ENCODE assay signal across 23 cellular contexts in genomic region chr7:56077681-56078080, GRCh38.
DNase-seq lines count a peak whose midpoint lies in the region; TF ChIP-seq lines count a peak whose summit lies in the region.
"Had no signal": no experiment of that assay in that cellular context is flagged by ENCODE, and none has a peak within 500 bp of the region (broad histone marks: within the 10 kb centered on the region; RNA-seq: fewer than 3 reads in every experiment).

No MANE protein-coding gene starts in this region.

- H3K4me1 ChIP-seq in muscle layer of colon (ENCODE audit: insufficient read depth, low read length) (peaks cover 28% of the 10 kb centered on the region), stomach smooth muscle (ENCODE audit: control insufficient read depth, insufficient read depth, low read length) (peaks cover 30% of the 10 kb centered on the region)

- H3K27ac ChIP-seq in VCaP (peak overlapping the region; percentile 96), muscle layer of colon (ENCODE audit: low read depth, low read length) (peak overlapping the region; percentile 20), stomach smooth muscle (ENCODE audit: low read length) (peak overlapping the region; percentile 94)
- H3K27ac ChIP-seq: HL-60 had no signal

- H3K4me1 Mint-ChIP-seq in activated T-cell treated with anti-CD3 and anti-CD28 coated beads, Interleukin-2, amount 50 U/mL, for 24 hours (ENCODE audit: low read depth) = peaks cover 4% of the 10 kb centered on the region

- H3K36me3 ChIP-seq in muscle layer of colon (ENCODE audit: insufficient read depth, low read length) = peaks cover 16% of the 10 kb centered on the region
- H3K36me3 ChIP-seq in stomach smooth muscle (ENCODE audit: control insufficient read depth in 2 of 2, insufficient read depth in 2 of 2, low read length in 2 of 2) = peaks cover 8 to 18% of the 10 kb centered on the region in 2 donors

- H3K9me3 ChIP-seq in muscle layer of colon (ENCODE audit: low read length) (no peaks in the 10 kb centered on the region), stomach smooth muscle (ENCODE audit: control insufficient read depth in 2 of 2, low read length in 2 of 2) (no peaks in the 10 kb centered on the region)

- H3K27me3 ChIP-seq in muscle layer of colon (ENCODE audit: control insufficient read depth in 1 of 2, insufficient read depth in 2 of 2, low read length in 2 of 2) = no peaks in the 10 kb centered on the region
- no peaks in the 10 kb centered on the region for H3K27me3 ChIP-seq in stomach smooth muscle (ENCODE audit: control insufficient read depth in 1 of 2, insufficient read depth in 2 of 2, low read length in 2 of 2)

- no peaks in the 10 kb centered on the region for H3K9me3 Mint-ChIP-seq in activated T-cell treated with anti-CD3 and anti-CD28 coated beads, Interleukin-2, amount 50 U/mL, for 24 hours
- H3K9me3 Mint-ChIP-seq: H9 had no signal

- DNase-seq in activated T-cell treated with anti-CD3 and anti-CD28 coated beads, Interleukin-2, amount 50 U/mL, for 24 hours = peak; percentile 12
- DNase-seq in activated T-cell treated with anti-CD3 and anti-CD28 coated beads, Interleukin-2, amount 50 U/mL, for 48 hours = no peak
- DNase-seq in Ammon's horn (ENCODE audit: low spot score) (no peak), medulla oblongata (ENCODE audit: extremely low spot score) (no peak), HUDEP-2 (lab: John Stamatoyannopoulos, UW; ENCODE audit: unreplicated experiment in 76 of 76) (no peak)
- DNase-seq: AML-193, COR-L47, DMS 273 treated with DMSO at 0.1 percent for 48 hours, DND-41, H9, IMR-90, Karpas-422, NCI-H1048, NCI-H1436, NCI-H1930, NCI-H226, NCI-H524, NCI-H82, OCI-M1 had no signal

- peak overlapping the region; percentile 67 for H3K27ac Mint-ChIP-seq in activated T-cell treated with anti-CD3 and anti-CD28 coated beads, Interleukin-2, amount 50 U/mL, for 24 hours

- no peak for TF ChIP-seq CTCF in VCaP (conservative IDR thresholded peaks at IDR 0.05)

- no peaks in the 10 kb centered on the region for H3K27me3 Mint-ChIP-seq in activated T-cell treated with anti-CD3 and anti-CD28 coated beads, Interleukin-2, amount 50 U/mL, for 24 hours

- no peak overlapping the region for H3K4me3 Mint-ChIP-seq in activated T-cell treated with anti-CD3 and anti-CD28 coated beads, Interleukin-2, amount 50 U/mL, for 24 hours
- H3K4me3 Mint-ChIP-seq: H9 had no signal

- peaks cover 87% of the 10 kb centered on the region for H3K36me3 Mint-ChIP-seq in activated T-cell treated with anti-CD3 and anti-CD28 coated beads, Interleukin-2, amount 50 U/mL, for 24 hours (ENCODE audit: low read depth)

- no peak overlapping the region for H3K9ac ChIP-seq in muscle layer of colon (ENCODE audit: low read length)
- peak overlapping the region in 1 of 2 donors; percentile 17 for H3K9ac ChIP-seq in stomach smooth muscle (ENCODE audit: low read length in 2 of 2)

- no peak overlapping the region for H3K4me3 ChIP-seq in muscle layer of colon (ENCODE audit: low read depth in 1 of 2, low read length in 2 of 2)
- H3K4me3 ChIP-seq in stomach smooth muscle (ENCODE audit: low read length in 2 of 2) = no peak overlapping the region

Comparison
In these comparisons a context has a peak if more than half of its experiments do, and no peak if none do; other contexts are left out.
1. H3K27ac ChIP-seq: peak in every context shown above with its lines; median percentile 96 in VCaP; 94 in stomach smooth muscle; 20 in muscle layer of colon.